Comparison of ENCODE assay signal across 8 cellular contexts in the genomic region with DNA sequence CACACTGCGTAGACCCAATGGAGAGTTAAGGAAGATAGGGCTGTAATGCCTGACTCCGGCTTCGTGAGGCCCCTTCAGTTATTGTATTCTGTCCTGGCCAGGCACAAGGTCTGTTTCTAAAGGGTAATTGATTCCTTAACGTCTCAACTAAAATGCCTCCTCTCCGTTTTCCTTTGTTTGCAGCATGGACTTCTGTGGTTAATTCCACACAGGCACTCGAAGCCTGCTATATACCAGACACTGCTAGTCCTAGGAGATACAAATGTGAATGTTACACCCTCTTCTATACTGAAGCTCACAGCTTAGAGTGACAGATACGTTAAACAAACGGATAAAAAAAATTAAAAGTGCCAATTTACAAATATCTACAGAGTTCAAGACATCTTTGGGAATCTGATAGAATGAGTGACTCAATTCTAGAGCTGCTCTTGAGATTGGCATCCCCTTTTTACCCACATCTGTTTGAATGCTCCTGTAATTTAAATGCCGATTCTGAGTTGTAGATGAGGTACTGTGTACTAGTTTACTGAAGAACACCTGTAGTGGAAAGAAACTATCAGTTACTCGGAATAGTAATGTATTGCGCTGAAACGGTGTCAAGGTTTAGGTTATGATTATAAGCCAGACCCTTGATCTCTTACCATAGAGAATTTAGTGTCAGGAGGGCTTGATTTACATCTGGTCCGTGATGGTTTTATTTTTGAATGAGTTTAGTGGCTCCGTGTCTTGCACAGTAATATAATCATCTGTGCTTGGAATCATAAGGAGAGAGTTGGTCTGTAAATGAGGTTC. TPM values are rescaled to one million over a fixed set of nuclear protein-coding genes. Genes with fewer than 3 reads are reported as not detected.
A peak's percentile ranks its signal among the peaks of the same experiment; 100 is the strongest.
DNase-seq lines count a peak whose midpoint lies in the region; ATAC-seq, FAIRE-seq and TF ChIP-seq lines count a peak whose summit lies in the region.

No MANE protein-coding gene starts in this region.

- H3K9me3 Mint-ChIP-seq in activated naive CD8-positive, alpha-beta T cell (ENCODE audit: low read depth): no peaks in the 10 kb centered on the region

- peak overlapping the region; percentile 99 for H3K4me3 Mint-ChIP-seq in activated naive CD8-positive, alpha-beta T cell

- no peaks in the 10 kb centered on the region for H3K27me3 Mint-ChIP-seq in activated naive CD8-positive, alpha-beta T cell

- peak; percentile 17 for ATAC-seq in GM18502 (IDR thresholded peaks at IDR 0.05; ENCODE audit: poor library complexity, unreplicated experiment)
- peak; percentile 9 for ATAC-seq in HG03064 (IDR thresholded peaks at IDR 0.05; ENCODE audit: low read depth, unreplicated experiment)

- no peak for FAIRE-seq in kidney (lab: Jason Lieb, UNC)

- peaks cover 42% of the 10 kb centered on the region for H3K4me1 Mint-ChIP-seq in activated naive CD8-positive, alpha-beta T cell (ENCODE audit: low read depth)

- TF ChIP-seq CTCF in kidney (IDR thresholded peaks at IDR 0.05; ENCODE audit: borderline replicate concordance, extremely low read depth, insufficient read depth): no peak

- H3K9ac ChIP-seq in kidney (ENCODE audit: low read length in 2 of 2): peak overlapping the region; percentile 77 to 95

- DNase-seq in kidney: no peak
- DNase-seq in D341Med (ENCODE audit: low spot score): no peak
- no peak for DNase-seq in GF-D8 (lab: John Stamatoyannopoulos, UW)
- no peak for DNase-seq in head of caudate nucleus

- peak overlapping the region; percentile 77 to 96 for H3K4me3 ChIP-seq in kidney (ENCODE audit: low read length in 2 of 2)

- no peaks in the 10 kb centered on the region for H3K9me3 ChIP-seq in kidney (ENCODE audit: control insufficient read depth in 1 of 2, low read length in 2 of 2)

- H3K27ac ChIP-seq in kidney (ENCODE audit: low read depth in 2 of 2, low read length in 2 of 2) (peak overlapping the region; percentile 79), temporal lobe (ENCODE audit: low read depth, low read length) (peak overlapping the region; percentile 83)

- peaks cover 6% of the 10 kb centered on the region for H3K36me3 Mint-ChIP-seq in activated naive CD8-positive, alpha-beta T cell

- no peaks in the 10 kb centered on the region for H3K36me3 ChIP-seq in kidney (ENCODE audit: control insufficient read depth in 1 of 2, insufficient read depth in 2 of 2, low read length in 2 of 2)

- intact Hi-C loops in kidney (cut with DNase I) (no loop called here), head of caudate nucleus (cut with DNase I) (loop anchor here (2.0 to 5.0 kb wide), 2 partner anchors 112 to 311 kb away; a partner anchor contains a TSS)

- peak overlapping the region; percentile 99 for H3K27ac Mint-ChIP-seq in activated naive CD8-positive, alpha-beta T cell

- peaks cover 5 to 9% of the 10 kb centered on the region in 2 donors for H3K4me1 ChIP-seq in kidney (ENCODE audit: control insufficient read depth in 1 of 2, insufficient read depth in 1 of 2, low read depth in 1 of 2, low read length in 2 of 2)

RNA-seq across cellular contexts. Expression of a gene that starts 0.8 kb away (rescaled TPM):
- total RNA-seq in kidney: 127 TPM
- 174 TPM for polyA plus RNA-seq in kidney (ENCODE audit: insufficient read depth, low read depth, low replicate concordance)
- total RNA-seq in temporal lobe: 136 TPM
